ENCODE assay signal across 2 cellular contexts in the genomic region with DNA sequence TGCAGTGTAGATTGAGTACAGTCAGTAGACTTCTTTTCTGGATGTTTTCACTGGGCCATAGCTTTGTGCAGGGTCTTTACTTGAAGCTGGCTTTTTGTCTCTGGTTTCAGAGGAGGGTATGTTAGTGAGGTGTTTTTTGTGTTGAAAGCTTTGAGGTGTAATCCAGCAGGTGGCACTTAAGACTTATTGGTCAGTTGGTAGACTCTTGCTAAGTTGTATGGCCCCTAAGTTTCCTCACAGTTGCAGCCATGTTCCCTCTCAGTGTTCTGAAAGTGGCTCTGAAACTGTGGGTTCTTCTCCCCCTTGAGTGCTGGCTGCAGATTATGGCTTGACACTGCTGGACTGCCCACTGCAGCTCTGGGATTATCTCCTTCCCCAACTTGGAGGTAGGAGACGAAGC.
TF ChIP-seq lines count a peak whose summit lies in the region.

No MANE protein-coding gene starts in this region.

TF ChIP-seq in SK-N-SH, 30 proteins besides CTCF, POLR2A, EP300 and RAD21 (continued from another document):
- TF ChIP-seq, protein P1, sequence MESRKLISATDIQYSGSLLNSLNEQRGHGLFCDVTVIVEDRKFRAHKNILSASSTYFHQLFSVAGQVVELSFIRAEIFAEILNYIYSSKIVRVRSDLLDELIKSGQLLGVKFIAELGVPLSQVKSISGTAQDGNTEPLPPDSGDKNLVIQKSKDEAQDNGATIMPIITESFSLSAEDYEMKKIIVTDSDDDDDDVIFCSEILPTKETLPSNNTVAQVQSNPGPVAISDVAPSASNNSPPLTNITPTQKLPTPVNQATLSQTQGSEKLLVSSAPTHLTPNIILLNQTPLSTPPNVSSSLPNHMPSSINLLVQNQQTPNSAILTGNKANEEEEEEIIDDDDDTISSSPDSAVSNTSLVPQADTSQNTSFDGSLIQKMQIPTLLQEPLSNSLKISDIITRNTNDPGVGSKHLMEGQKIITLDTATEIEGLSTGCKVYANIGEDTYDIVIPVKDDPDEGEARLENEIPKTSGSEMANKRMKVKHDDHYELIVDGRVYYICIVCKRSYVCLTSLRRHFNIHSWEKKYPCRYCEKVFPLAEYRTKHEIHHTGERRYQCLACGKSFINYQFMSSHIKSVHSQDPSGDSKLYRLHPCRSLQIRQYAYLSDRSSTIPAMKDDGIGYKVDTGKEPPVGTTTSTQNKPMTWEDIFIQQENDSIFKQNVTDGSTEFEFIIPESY (IDR thresholded peaks at IDR 0.05; ENCODE audit: borderline replicate concordance, low read depth) = no peak

TF ChIP-seq in SK-N-SH treated with all-trans-retinoic acid at 6 μM for 48 hours, 23 proteins besides CTCF, POLR2A, EP300 and RAD21 (continued from another document):
- TF ChIP-seq, protein P2, sequence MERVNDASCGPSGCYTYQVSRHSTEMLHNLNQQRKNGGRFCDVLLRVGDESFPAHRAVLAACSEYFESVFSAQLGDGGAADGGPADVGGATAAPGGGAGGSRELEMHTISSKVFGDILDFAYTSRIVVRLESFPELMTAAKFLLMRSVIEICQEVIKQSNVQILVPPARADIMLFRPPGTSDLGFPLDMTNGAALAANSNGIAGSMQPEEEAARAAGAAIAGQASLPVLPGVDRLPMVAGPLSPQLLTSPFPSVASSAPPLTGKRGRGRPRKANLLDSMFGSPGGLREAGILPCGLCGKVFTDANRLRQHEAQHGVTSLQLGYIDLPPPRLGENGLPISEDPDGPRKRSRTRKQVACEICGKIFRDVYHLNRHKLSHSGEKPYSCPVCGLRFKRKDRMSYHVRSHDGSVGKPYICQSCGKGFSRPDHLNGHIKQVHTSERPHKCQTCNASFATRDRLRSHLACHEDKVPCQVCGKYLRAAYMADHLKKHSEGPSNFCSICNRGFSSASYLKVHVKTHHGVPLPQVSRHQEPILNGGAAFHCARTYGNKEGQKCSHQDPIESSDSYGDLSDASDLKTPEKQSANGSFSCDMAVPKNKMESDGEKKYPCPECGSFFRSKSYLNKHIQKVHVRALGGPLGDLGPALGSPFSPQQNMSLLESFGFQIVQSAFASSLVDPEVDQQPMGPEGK (CRISPR knock-in tag; IDR thresholded peaks at IDR 0.05; ENCODE audit: borderline replicate concordance) = no peak
- TF ChIP-seq PPARA (CRISPR knock-in tag; IDR thresholded peaks at IDR 0.05; ENCODE audit: borderline replicate concordance) (no peak), SNAI2 (CRISPR knock-in tag; IDR thresholded peaks at IDR 0.05) (no peak), RARB (CRISPR knock-in tag; IDR thresholded peaks at IDR 0.05) (no peak), ZNF70 (CRISPR knock-in tag; IDR thresholded peaks at IDR 0.05) (no peak), ISL1 (CRISPR knock-in tag; IDR thresholded peaks at IDR 0.05) (no peak), ZC3H10 (CRISPR knock-in tag; IDR thresholded peaks at IDR 0.05) (no peak), BACH2 (CRISPR knock-in tag; IDR thresholded peaks at IDR 0.05; ENCODE audit: borderline replicate concordance) (no peak), ESRRG (CRISPR knock-in tag; IDR thresholded peaks at IDR 0.05) (no peak), GLIS3 (CRISPR knock-in tag; IDR thresholded peaks at IDR 0.05) (no peak), ZFP3 (CRISPR knock-in tag; IDR thresholded peaks at IDR 0.05) (no peak), ARNTL (CRISPR knock-in tag; IDR thresholded peaks at IDR 0.05; ENCODE audit: borderline replicate concordance, low read depth) (no peak), OSR1 (CRISPR knock-in tag; IDR thresholded peaks at IDR 0.05) (no peak)
- TF ChIP-seq, protein P3, sequence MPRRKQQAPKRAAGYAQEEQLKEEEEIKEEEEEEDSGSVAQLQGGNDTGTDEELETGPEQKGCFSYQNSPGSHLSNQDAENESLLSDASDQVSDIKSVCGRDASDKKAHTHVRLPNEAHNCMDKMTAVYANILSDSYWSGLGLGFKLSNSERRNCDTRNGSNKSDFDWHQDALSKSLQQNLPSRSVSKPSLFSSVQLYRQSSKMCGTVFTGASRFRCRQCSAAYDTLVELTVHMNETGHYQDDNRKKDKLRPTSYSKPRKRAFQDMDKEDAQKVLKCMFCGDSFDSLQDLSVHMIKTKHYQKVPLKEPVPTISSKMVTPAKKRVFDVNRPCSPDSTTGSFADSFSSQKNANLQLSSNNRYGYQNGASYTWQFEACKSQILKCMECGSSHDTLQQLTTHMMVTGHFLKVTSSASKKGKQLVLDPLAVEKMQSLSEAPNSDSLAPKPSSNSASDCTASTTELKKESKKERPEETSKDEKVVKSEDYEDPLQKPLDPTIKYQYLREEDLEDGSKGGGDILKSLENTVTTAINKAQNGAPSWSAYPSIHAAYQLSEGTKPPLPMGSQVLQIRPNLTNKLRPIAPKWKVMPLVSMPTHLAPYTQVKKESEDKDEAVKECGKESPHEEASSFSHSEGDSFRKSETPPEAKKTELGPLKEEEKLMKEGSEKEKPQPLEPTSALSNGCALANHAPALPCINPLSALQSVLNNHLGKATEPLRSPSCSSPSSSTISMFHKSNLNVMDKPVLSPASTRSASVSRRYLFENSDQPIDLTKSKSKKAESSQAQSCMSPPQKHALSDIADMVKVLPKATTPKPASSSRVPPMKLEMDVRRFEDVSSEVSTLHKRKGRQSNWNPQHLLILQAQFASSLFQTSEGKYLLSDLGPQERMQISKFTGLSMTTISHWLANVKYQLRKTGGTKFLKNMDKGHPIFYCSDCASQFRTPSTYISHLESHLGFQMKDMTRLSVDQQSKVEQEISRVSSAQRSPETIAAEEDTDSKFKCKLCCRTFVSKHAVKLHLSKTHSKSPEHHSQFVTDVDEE (CRISPR knock-in tag; IDR thresholded peaks at IDR 0.05) = no peak
- TF ChIP-seq, protein P4, sequence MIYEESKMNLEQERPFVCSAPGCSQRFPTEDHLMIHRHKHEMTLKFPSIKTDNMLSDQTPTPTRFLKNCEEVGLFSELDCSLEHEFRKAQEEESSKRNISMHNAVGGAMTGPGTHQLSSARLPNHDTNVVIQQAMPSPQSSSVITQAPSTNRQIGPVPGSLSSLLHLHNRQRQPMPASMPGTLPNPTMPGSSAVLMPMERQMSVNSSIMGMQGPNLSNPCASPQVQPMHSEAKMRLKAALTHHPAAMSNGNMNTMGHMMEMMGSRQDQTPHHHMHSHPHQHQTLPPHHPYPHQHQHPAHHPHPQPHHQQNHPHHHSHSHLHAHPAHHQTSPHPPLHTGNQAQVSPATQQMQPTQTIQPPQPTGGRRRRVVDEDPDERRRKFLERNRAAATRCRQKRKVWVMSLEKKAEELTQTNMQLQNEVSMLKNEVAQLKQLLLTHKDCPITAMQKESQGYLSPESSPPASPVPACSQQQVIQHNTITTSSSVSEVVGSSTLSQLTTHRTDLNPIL (CRISPR knock-in tag; IDR thresholded peaks at IDR 0.05; ENCODE audit: low read depth) = no peak
- TF ChIP-seq, protein P5, sequence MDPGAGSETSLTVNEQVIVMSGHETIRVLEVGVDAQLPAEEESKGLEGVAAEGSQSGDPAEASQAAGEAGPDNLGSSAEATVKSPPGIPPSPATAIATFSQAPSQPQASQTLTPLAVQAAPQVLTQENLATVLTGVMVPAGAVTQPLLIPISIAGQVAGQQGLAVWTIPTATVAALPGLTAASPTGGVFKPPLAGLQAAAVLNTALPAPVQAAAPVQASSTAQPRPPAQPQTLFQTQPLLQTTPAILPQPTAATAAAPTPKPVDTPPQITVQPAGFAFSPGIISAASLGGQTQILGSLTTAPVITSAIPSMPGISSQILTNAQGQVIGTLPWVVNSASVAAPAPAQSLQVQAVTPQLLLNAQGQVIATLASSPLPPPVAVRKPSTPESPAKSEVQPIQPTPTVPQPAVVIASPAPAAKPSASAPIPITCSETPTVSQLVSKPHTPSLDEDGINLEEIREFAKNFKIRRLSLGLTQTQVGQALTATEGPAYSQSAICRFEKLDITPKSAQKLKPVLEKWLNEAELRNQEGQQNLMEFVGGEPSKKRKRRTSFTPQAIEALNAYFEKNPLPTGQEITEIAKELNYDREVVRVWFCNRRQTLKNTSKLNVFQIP (CRISPR knock-in tag; IDR thresholded peaks at IDR 0.05; ENCODE audit: borderline replicate concordance, low read depth) = no peak
